Comparison of ENCODE assay signal across 25 cellular contexts in genomic region chr14:50191499-50191898, GRCh38.
"Had no signal": no experiment of that assay in that cellular context is flagged by ENCODE, and none has a peak within 500 bp of the region (broad histone marks: within the 10 kb centered on the region; RNA-seq: fewer than 3 reads in every experiment).

No MANE protein-coding gene starts in this region.

- H3K4me1 ChIP-seq: adrenal gland had no signal

- H3K4me3 Mint-ChIP-seq: activated CD4-positive, alpha-beta memory T cell treated with anti-CD3 and anti-CD28 coated beads, Interleukin-2, amount 10 ng/mL, durations not matched to agents 7 days and 5 days; activated CD4-positive, alpha-beta T cell treated with anti-CD3 and anti-CD28 coated beads for 36 hours; activated naive CD4-positive, alpha-beta T cell treated with anti-CD3 and anti-CD28 coated beads for 36 hours; activated naive CD8-positive, alpha-beta T cell treated with anti-CD3 and anti-CD28 coated beads, Interleukin-2, amount 10 ng/mL, durations not matched to agents 7 days and 5 days; activated T-helper 17 cell treated with anti-CD3 and anti-CD28 coated beads, Interleukin-2, amount 50 U/mL, for 72 hours; T-cell had no signal

- H2AFZ ChIP-seq: PC-9 had no signal

- H3K9me3 ChIP-seq: adrenal gland had no signal

- H3K4me1 Mint-ChIP-seq: activated CD4-positive, alpha-beta memory T cell treated with anti-CD3 and anti-CD28 coated beads, Interleukin-2, amount 10 ng/mL, durations not matched to agents 7 days and 5 days; activated naive CD8-positive, alpha-beta T cell treated with anti-CD3 and anti-CD28 coated beads, Interleukin-2, amount 10 ng/mL, durations not matched to agents 7 days and 5 days; activated T-helper 17 cell treated with anti-CD3 and anti-CD28 coated beads, Interleukin-2, amount 50 U/mL, for 72 hours had no signal

- H3K4me2 ChIP-seq: PC-9 had no signal

- H3K27ac ChIP-seq: adrenal gland, PC-9, WERI-Rb-1 had no signal

- H3K4me3 ChIP-seq: adrenal gland, PC-9 had no signal

- H3K27ac Mint-ChIP-seq: activated CD4-positive, alpha-beta memory T cell treated with anti-CD3 and anti-CD28 coated beads, Interleukin-2, amount 10 ng/mL, durations not matched to agents 7 days and 5 days; activated CD4-positive, alpha-beta T cell treated with anti-CD3 and anti-CD28 coated beads for 36 hours; activated naive CD4-positive, alpha-beta T cell treated with anti-CD3 and anti-CD28 coated beads for 36 hours; activated naive CD8-positive, alpha-beta T cell treated with anti-CD3 and anti-CD28 coated beads, Interleukin-2, amount 10 ng/mL, durations not matched to agents 7 days and 5 days; T-cell had no signal

- DNase-seq: activated CD4-positive, alpha-beta memory T cell treated with anti-CD3 and anti-CD28 coated beads, Interleukin-2, amount 10 ng/mL, durations not matched to agents 7 days and 5 days; activated CD4-positive, alpha-beta T cell treated with anti-CD3 and anti-CD28 coated beads for 36 hours; activated CD4-positive, alpha-beta T cell treated with anti-CD3 and anti-CD28 coated beads, Interleukin-2, amount 50 U/mL, for 1 hour; activated gamma-delta T cell; activated naive CD4-positive, alpha-beta T cell treated with anti-CD3 and anti-CD28 coated beads for 36 hours; activated naive CD8-positive, alpha-beta T cell treated with anti-CD3 and anti-CD28 coated beads, Interleukin-2, amount 10 ng/mL, durations not matched to agents 7 days and 5 days; activated T-cell treated with anti-CD3 and anti-CD28 coated beads for 4 hours; activated T-cell treated with anti-CD3 and anti-CD28 coated beads, Interleukin-2, amount 50 U/mL, for 48 hours; adrenal gland; anterior cingulate cortex; cerebellar nuclear complex; Karpas-422; NCI-H1092; NCI-H1417; NCI-H1930; NCI-H2171; NCI-H2227 treated with DMSO at 0.1 percent for 48 hours; NCI-H446 treated with DMSO at 0.1 percent for 48 hours; NCI-H526; NCI-H774; PC-9; SIG-M5; T-cell; WERI-Rb-1 had no signal

- H3K27me3 Mint-ChIP-seq: activated CD4-positive, alpha-beta memory T cell treated with anti-CD3 and anti-CD28 coated beads, Interleukin-2, amount 10 ng/mL, durations not matched to agents 7 days and 5 days; activated CD4-positive, alpha-beta T cell treated with anti-CD3 and anti-CD28 coated beads for 36 hours; activated naive CD8-positive, alpha-beta T cell treated with anti-CD3 and anti-CD28 coated beads, Interleukin-2, amount 10 ng/mL, durations not matched to agents 7 days and 5 days; activated T-helper 17 cell treated with anti-CD3 and anti-CD28 coated beads, Interleukin-2, amount 50 U/mL, for 72 hours; T-cell had no signal

- H3K9me3 Mint-ChIP-seq: activated CD4-positive, alpha-beta memory T cell treated with anti-CD3 and anti-CD28 coated beads, Interleukin-2, amount 10 ng/mL, durations not matched to agents 7 days and 5 days; activated naive CD4-positive, alpha-beta T cell treated with anti-CD3 and anti-CD28 coated beads for 36 hours; activated naive CD8-positive, alpha-beta T cell treated with anti-CD3 and anti-CD28 coated beads, Interleukin-2, amount 10 ng/mL, durations not matched to agents 7 days and 5 days; activated T-helper 17 cell treated with anti-CD3 and anti-CD28 coated beads, Interleukin-2, amount 50 U/mL, for 72 hours; T-cell had no signal

- ATAC-seq: activated CD4-positive, alpha-beta T cell treated with anti-CD3 and anti-CD28 coated beads for 36 hours; activated T-helper 17 cell treated with anti-CD3 and anti-CD28 coated beads, Interleukin-2, amount 50 U/mL, for 72 hours; T-cell had no signal
